In genomic region chr20:48260370-48260769, GRCh38 we compare ENCODE assay signal across 16 cellular contexts.
A peak's percentile ranks its signal among the peaks of the same experiment; 100 is the strongest.
DNase-seq lines count a peak whose midpoint lies in the region; ATAC-seq lines count a peak whose summit lies in the region.
"Had no signal": no experiment of that assay in that cellular context is flagged by ENCODE, and none has a peak within 500 bp of the region (broad histone marks: within the 10 kb centered on the region; RNA-seq: fewer than 3 reads in every experiment).

No MANE protein-coding gene starts in this region.

- peaks cover 4% of the 10 kb centered on the region for H3K27me3 Mint-ChIP-seq in T-helper 2 cell treated with Interferon-gamma antibody and Interleukin-4, amounts not matched to agents 5 μg/mL and 100 μg/mL, for 36 hours (ENCODE audit: low read depth)

- H3K4me3 ChIP-seq in SJCRH30: no peak overlapping the region
- H3K4me3 ChIP-seq in HAP-1: no peak overlapping the region
- H3K4me3 ChIP-seq: lower lobe of right lung, PC-9 had no signal

- H3K9me3 ChIP-seq in SJCRH30 (replicated peaks): 0 out of 2 replicates have a peak, but pooled peaks cover 9% of the 10 kb centered on the region
- H3K9me3 ChIP-seq in HAP-1: peaks cover 5% of the 10 kb centered on the region; the same call in 1 of the 2 replicates
- H3K9me3 ChIP-seq: lower lobe of right lung had no signal

- no peaks in the 10 kb centered on the region for H3K36me3 Mint-ChIP-seq in T-helper 2 cell treated with Interferon-gamma antibody and Interleukin-4, amounts not matched to agents 5 μg/mL and 100 μg/mL, for 36 hours (ENCODE audit: low read depth)
- H3K36me3 Mint-ChIP-seq: CD4-positive, CD25-positive, alpha-beta regulatory T cell had no signal

- in situ Hi-C loops in HAP-1 (cut with MboI; ENCODE audit: low sequenced_read_pairs): no loop called here

- no peak overlapping the region for H3K27ac Mint-ChIP-seq in T-helper 2 cell treated with Interferon-gamma antibody and Interleukin-4, amounts not matched to agents 5 μg/mL and 100 μg/mL, for 36 hours
- H3K27ac Mint-ChIP-seq: activated naive CD4-positive, alpha-beta T cell treated with anti-CD3 and anti-CD28 coated beads for 36 hours had no signal

- no peaks in the 10 kb centered on the region for H3K9me3 Mint-ChIP-seq in T-helper 2 cell treated with Interferon-gamma antibody and Interleukin-4, amounts not matched to agents 5 μg/mL and 100 μg/mL, for 36 hours

- H3K27ac ChIP-seq in SJCRH30: no peak overlapping the region
- H3K27ac ChIP-seq: foreskin keratinocyte, lower lobe of right lung, PC-9 had no signal

- DNase-seq in NCI-H82 (lab: John Stamatoyannopoulos, UW) (peak; percentile 58), NCI-H82 treated with DMSO at 0.1 percent for 48 hours (lab: John Stamatoyannopoulos, UW; ENCODE audit: unreplicated experiment) (no peak), SJCRH30 (peak; percentile 76 to 86), hypothalamus (lab: John Stamatoyannopoulos, UW) (peak in 27 of 51 donors; percentile 5 to 65 (median 15)), retina (peak; percentile 21), HAP-1 (ENCODE audit: low spot score in 2 of 2) (no peak)
- DNase-seq in T-helper 2 cell treated with Interferon-gamma antibody and Interleukin-4, amounts not matched to agents 5 μg/mL and 100 μg/mL, for 36 hours (ENCODE audit: low spot score): no peak
- DNase-seq: activated naive CD4-positive, alpha-beta T cell treated with anti-CD3 and anti-CD28 coated beads for 36 hours; aorta; CD4-positive, CD25-positive, alpha-beta regulatory T cell; foreskin keratinocyte; lower lobe of right lung; naive B cell; NCI-H1436 treated with DMSO at 0.1 percent for 48 hours; PC-9 had no signal

- H3K27me3 ChIP-seq in SJCRH30: no peaks in the 10 kb centered on the region
- no peaks in the 10 kb centered on the region for H3K27me3 ChIP-seq in HAP-1 (ENCODE audit: low read depth)

- no peak for ATAC-seq in HG02759 (IDR thresholded peaks at IDR 0.05; ENCODE audit: unreplicated experiment)
- ATAC-seq: foreskin keratinocyte, lower lobe of right lung had no signal

- H3K36me3 ChIP-seq in SJCRH30: no peaks in the 10 kb centered on the region
- no peaks in the 10 kb centered on the region for H3K36me3 ChIP-seq in HAP-1 (replicated peaks)
- H3K36me3 ChIP-seq: lower lobe of right lung had no signal

- no peaks in the 10 kb centered on the region for H3K4me1 Mint-ChIP-seq in T-helper 2 cell treated with Interferon-gamma antibody and Interleukin-4, amounts not matched to agents 5 μg/mL and 100 μg/mL, for 36 hours (ENCODE audit: low read depth)
- H3K4me1 Mint-ChIP-seq: CD4-positive, CD25-positive, alpha-beta regulatory T cell; naive B cell had no signal

- no peak overlapping the region for H3K4me3 Mint-ChIP-seq in T-helper 2 cell treated with Interferon-gamma antibody and Interleukin-4, amounts not matched to agents 5 μg/mL and 100 μg/mL, for 36 hours
- H3K4me3 Mint-ChIP-seq: activated naive CD4-positive, alpha-beta T cell treated with anti-CD3 and anti-CD28 coated beads for 36 hours; CD4-positive, CD25-positive, alpha-beta regulatory T cell; naive B cell had no signal

- H3K4me1 ChIP-seq in SJCRH30: peaks cover 10% of the 10 kb centered on the region; the same call in 1 of the 2 replicates
- H3K4me1 ChIP-seq in HAP-1: no peaks in the 10 kb centered on the region
- H3K4me1 ChIP-seq: foreskin keratinocyte, lower lobe of right lung had no signal

Comparison
In these comparisons a context has a peak if more than half of its experiments do, and no peak if none do; other contexts are left out.
1. DNase-seq: peak in NCI-H82 (single experiment), SJCRH30 (2 of 2), hypothalamus (27 of 51) and retina (single experiment); none in NCI-H82 treated with DMSO at 0.1 percent for 48 hours (single experiment), T-helper 2 cell treated with Interferon-gamma antibody and Interleukin-4, amounts not matched to agents 5 μg/mL and 100 μg/mL, for 36 hours (single experiment) and HAP-1 (0 of 2).